Comparison of ENCODE assay signal across 9 cellular contexts in the genomic region with DNA sequence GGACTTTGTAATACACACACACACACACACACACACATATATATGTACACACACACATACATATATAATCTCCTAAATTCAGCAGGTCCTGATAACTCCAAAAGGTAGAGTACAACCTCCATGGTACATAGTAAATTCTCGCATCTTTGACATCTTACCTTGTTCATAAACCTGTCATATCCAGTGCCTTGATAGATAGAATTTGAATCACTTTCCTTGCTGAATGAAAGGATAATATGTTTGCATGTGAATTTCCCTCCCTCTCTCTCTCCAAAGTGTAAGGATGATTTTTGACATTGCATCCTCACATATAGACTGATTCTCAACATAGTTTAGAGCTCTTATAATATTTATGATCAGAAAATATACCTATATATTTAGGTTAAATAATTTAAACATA.
"Had no signal": no experiment of that assay in that cellular context is flagged by ENCODE, and none has a peak within 500 bp of the region (broad histone marks: within the 10 kb centered on the region; RNA-seq: fewer than 3 reads in every experiment).

No MANE protein-coding gene starts in this region.

- H3K4me3 ChIP-seq: GM23248, HAP-1, K562 had no signal

- FAIRE-seq: HTR-8/SVneo, K562 had no signal

- H3K9me3 ChIP-seq: HAP-1 had no signal

- H3K36me3 ChIP-seq: HAP-1 had no signal

- H3K9ac ChIP-seq: GM23248 had no signal

- DNase-seq: GM23248, GOT3, H7, HFFc6, IMR-90, KG1 had no signal

- H2AFZ ChIP-seq: GM23248 had no signal

- H3K27ac ChIP-seq: GM23248 had no signal
